19 cellular contexts compared by ENCODE assay signal in the genomic region with DNA sequence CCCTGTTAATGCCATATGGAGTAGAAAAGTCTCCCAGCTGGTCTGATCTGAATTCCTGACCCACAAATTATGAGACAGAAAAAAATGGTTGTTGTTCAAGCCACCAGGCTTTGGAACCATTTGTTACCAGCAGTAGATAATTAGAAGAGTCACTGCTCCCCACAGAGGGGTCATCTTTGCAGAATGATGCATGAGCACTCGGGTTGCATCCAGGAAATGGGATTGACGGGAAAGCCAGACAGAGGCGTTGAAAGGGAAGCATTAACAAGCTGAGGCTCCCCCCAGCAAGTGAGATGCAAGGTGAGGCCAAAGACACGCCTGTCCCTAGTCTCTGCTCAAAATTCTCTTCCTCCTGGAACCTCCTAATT.
"Had no signal": no experiment of that assay in that cellular context is flagged by ENCODE, and none has a peak within 500 bp of the region (broad histone marks: within the 10 kb centered on the region; RNA-seq: fewer than 3 reads in every experiment).

No MANE protein-coding gene starts in this region.

- H3K36me3 Mint-ChIP-seq: naive B cell, neural progenitor cell had no signal

- H3K9ac ChIP-seq: neural progenitor cell had no signal

- H3K4me3 Mint-ChIP-seq: naive B cell, neural progenitor cell had no signal

- FAIRE-seq: TTC549 had no signal

- H3K9me3 Mint-ChIP-seq: naive B cell, neural progenitor cell had no signal

- H3K4me3 ChIP-seq: dorsolateral prefrontal cortex, lower lobe of right lung, neural progenitor cell, ovary, thoracic aorta, upper lobe of right lung had no signal

- H3K4me1 ChIP-seq: lower lobe of right lung, neural progenitor cell, upper lobe of right lung had no signal

- H3K36me3 ChIP-seq: lower lobe of right lung, neural progenitor cell, ovary, thoracic aorta, upper lobe of right lung had no signal

- H3K27ac ChIP-seq: lower lobe of right lung, neural progenitor cell, ovary, thoracic aorta, upper lobe of right lung had no signal

- H2AFZ ChIP-seq: neural progenitor cell had no signal

- H3K9me3 ChIP-seq: lower lobe of right lung, ovary, thoracic aorta, upper lobe of right lung had no signal

- DNase-seq: activated CD4-positive, alpha-beta T cell treated with anti-CD3 and anti-CD28 coated beads, Interleukin-2, amount 50 U/mL, for 1 hour; activated naive CD4-positive, alpha-beta T cell treated with Interleukin-2 at 50 U/mL for 16 hours; activated T-cell treated with anti-CD3 and anti-CD28 coated beads for 4 hours; erythroblast; left cardiac atrium; lower lobe of right lung; midbrain; naive B cell; ovary; stimulated activated CD4-positive, alpha-beta T cell treated with anti-CD3 and anti-CD28 coated beads, Interleukin-12 subunit alpha, Interleukin-12 subunit beta, amount 100 ng/mL, for 4 hours; stimulated activated CD4-positive, alpha-beta T cell treated with anti-CD3 and anti-CD28 coated beads, Interleukin-2, amount 100 ng/mL, for 24 hours; T-helper 2 cell; upper lobe of right lung had no signal

- H3K4me2 ChIP-seq: neural progenitor cell had no signal

- H3K27ac Mint-ChIP-seq: naive B cell, neural progenitor cell had no signal

- H3K27me3 ChIP-seq: dorsolateral prefrontal cortex, neural progenitor cell, ovary had no signal

- ATAC-seq: activated CD4-positive, CD25-positive, alpha-beta regulatory T cell treated with anti-CD3 and anti-CD28 coated beads, Interleukin-2, amount 50 U/mL, for 24 hours; left cardiac atrium; lower lobe of right lung; sciatic nerve; upper lobe of right lung had no signal
